9 cellular contexts compared by ENCODE assay signal in genomic region chr16:57476546-57477410, GRCh38. TPM values are rescaled to one million over a fixed set of nuclear protein-coding genes. Genes with fewer than 3 reads are reported as not detected.
DNase-seq lines count a peak whose midpoint lies in the region; ATAC-seq, FAIRE-seq and TF ChIP-seq lines count a peak whose summit lies in the region.
"Had no signal": no experiment of that assay in that cellular context is flagged by ENCODE, and none has a peak within 500 bp of the region (broad histone marks: within the 10 kb centered on the region; RNA-seq: fewer than 3 reads in every experiment).

No MANE protein-coding gene starts in this region.

- in situ Hi-C loops in GM12878 (cut with MboI), result no loop called here

- H3K9me3 Mint-ChIP-seq in CD4-positive, alpha-beta T cell, result no peaks in the 10 kb centered on the region
- H3K9me3 Mint-ChIP-seq: immature natural killer cell had no signal

- BruUV-seq in GM12878 (replicated peaks; lab: Mats Ljungman, UMichigan) (no TSS peak), PC-9 (replicated peaks; lab: Mats Ljungman, UMichigan) (no TSS peak)

- H3F3A ChIP-seq in neural cell (ENCODE audit: insufficient read depth, low read length, poor library complexity, severe bottlenecking) (no peaks in the 10 kb centered on the region), PC-9 (ENCODE audit: insufficient read depth, low read depth) (no peaks in the 10 kb centered on the region)

- H3K4me3 Mint-ChIP-seq in CD4-positive, alpha-beta T cell, result no peak overlapping the region

- H3K27me3 Mint-ChIP-seq in CD4-positive, alpha-beta T cell, result no peaks in the 10 kb centered on the region

- H3K9me3 ChIP-seq in CD4-positive, alpha-beta T cell (ENCODE audit: control insufficient read depth, low read length), result no peaks in the 10 kb centered on the region
- H3K9me3 ChIP-seq in GM12878 (replicated peaks; ENCODE audit: control insufficient read depth, insufficient read depth, low read length), result no peaks in the 10 kb centered on the region
- no peaks in the 10 kb centered on the region for H3K9me3 ChIP-seq in neural cell (ENCODE audit: low read length)
- no peaks in the 10 kb centered on the region for H3K9me3 ChIP-seq in PC-9 (ENCODE audit: insufficient read depth, low read depth)
- H3K9me3 ChIP-seq: mucosa of descending colon had no signal

- no peak for DNase-seq in CD4-positive, alpha-beta T cell
- DNase-seq in H7 (peak; percentile 74), GM12878 (ENCODE audit: low read depth, low spot score) (no peak), PC-9 (no peak)
- DNase-seq in stimulated activated CD4-positive, alpha-beta T cell treated with anti-CD3 and anti-CD28 coated beads, Interleukin-2, amount 100 ng/mL, for 24 hours, result no peak

- H2AFZ ChIP-seq in GM12878 (ENCODE audit: control insufficient read depth, low read depth, low read length), result no peak overlapping the region
- H2AFZ ChIP-seq in neural cell (ENCODE audit: low read depth, low read length), result no peak overlapping the region
- no peak overlapping the region for H2AFZ ChIP-seq in PC-9

- H3K36me3 ChIP-seq in H7 (replicated peaks; ENCODE audit: control insufficient read depth, insufficient read depth, low read length), result peaks cover 2% of the 10 kb centered on the region; the same call in 1 of the 2 replicates
- H3K36me3 ChIP-seq in GM12878 (ENCODE audit: control insufficient read depth in 2 of 2, insufficient read depth in 2 of 2, low read length in 1 of 2), result peaks cover 0 to 4% of the 10 kb centered on the region in 2 experiments; a peak in 1 of 4 replicates
- no peaks in the 10 kb centered on the region for H3K36me3 ChIP-seq in neural cell (ENCODE audit: insufficient read depth, low read length)
- 0 out of 2 replicates have a peak, but pooled peaks cover 4% of the 10 kb centered on the region for H3K36me3 ChIP-seq in PC-9 (ENCODE audit: low read depth)

- intact Hi-C loops in CD4-positive, alpha-beta T cell (cut with DNase I, micrococcal nuclease), result loop anchor here in 1 of 2 experiments (1.0 to 5.0 kb wide), 2 partner anchors 43 to 651 kb away; partner anchors contain the start of gene CFAP20
- intact Hi-C loops in GM12878 (cut with micrococcal nuclease; ENCODE audit: unreplicated experiment) (loop anchor here (1.0 kb wide), 1 partner anchor 43 kb away; no protein-coding TSS in a partner anchor), PC-9 (cut with micrococcal nuclease; ENCODE audit: unreplicated experiment) (no loop called here)

- H3K27me3 ChIP-seq in CD4-positive, alpha-beta T cell (ENCODE audit: control insufficient read depth, insufficient read depth, low read length), result no peaks in the 10 kb centered on the region
- H3K27me3 ChIP-seq in H7 (ENCODE audit: control insufficient read depth, insufficient read depth, low read length) (peaks cover 13% of the 10 kb centered on the region), GM12878 (replicated peaks in 1 of 2; ENCODE audit: control insufficient read depth in 2 of 2, insufficient read depth in 2 of 2, low read length in 1 of 2) (no peaks in the 10 kb centered on the region), neural cell (ENCODE audit: insufficient read depth, low read depth, low read length) (no peaks in the 10 kb centered on the region), PC-9 (ENCODE audit: insufficient read depth, low read depth) (no peaks in the 10 kb centered on the region)

- H4K20me1 ChIP-seq in GM12878 (ENCODE audit: control insufficient read depth, insufficient read depth), result no peaks in the 10 kb centered on the region
- peaks cover 4% of the 10 kb centered on the region for H4K20me1 ChIP-seq in neural cell (ENCODE audit: insufficient read depth)
- no peaks in the 10 kb centered on the region for H4K20me1 ChIP-seq in PC-9 (ENCODE audit: insufficient read depth)

- H3K79me2 ChIP-seq in GM12878 (ENCODE audit: control insufficient read depth, insufficient read depth, low read length) (no peaks in the 10 kb centered on the region), neural cell (replicated peaks; ENCODE audit: insufficient read depth, low read length) (peaks cover 41% of the 10 kb centered on the region), PC-9 (ENCODE audit: low read depth) (no peaks in the 10 kb centered on the region)

- POLR2A ChIA-PET in CD4-positive, alpha-beta T cell (lab: Charles Lee), result interaction anchor here (1.8 kb wide), 1 partner anchor 14 kb away, joined by 6 read pairs; the partner anchor contains the start of gene POLR2C
- POLR2A ChIA-PET in GM12878 (lab: Charles Lee), result interaction anchor here (0.6 kb wide), 1 partner anchor 227 kb away, joined by 3 read pairs; no protein-coding TSS in a partner anchor
- POLR2A ChIA-PET in PC-9 (lab: Charles Lee; ENCODE audit: unreplicated experiment), result no interaction called here

- no peak overlapping the region for H3K27ac ChIP-seq in CD4-positive, alpha-beta T cell (ENCODE audit: low read depth, low read length)
- H3K27ac ChIP-seq in GM12878 (ENCODE audit: control insufficient read depth, insufficient read depth), result no peak overlapping the region
- H3K27ac ChIP-seq in neural cell (ENCODE audit: low read length), result peak overlapping the region; percentile 49
- H3K27ac ChIP-seq in PC-9, result no peak overlapping the region

- H3K27ac Mint-ChIP-seq in CD4-positive, alpha-beta T cell, result peak overlapping the region; percentile 51
- H3K27ac Mint-ChIP-seq: immature natural killer cell had no signal

- TF ChIP-seq CTCF in CD4-positive, alpha-beta T cell (IDR thresholded peaks at IDR 0.05), result no peak
- TF ChIP-seq CTCF in GM12878 (IDR thresholded peaks at IDR 0.05 in 2 of 3, conservative IDR thresholded peaks at IDR 0.05 in 1 of 3; ENCODE audit: control insufficient read depth in 2 of 3, extremely low read depth in 1 of 3, insufficient read depth in 1 of 3, low read depth in 3 of 3, low read length in 3 of 3) (no peak), neural cell (IDR thresholded peaks at IDR 0.05; ENCODE audit: poor library complexity, severe bottlenecking) (no peak), PC-9 (conservative IDR thresholded peaks at IDR 0.05) (no peak)

- H3K4me1 ChIP-seq in GM12878 (ENCODE audit: control insufficient read depth, insufficient read depth, low read length) (peaks cover 16% of the 10 kb centered on the region), PC-9 (replicated peaks; ENCODE audit: insufficient read depth) (no peaks in the 10 kb centered on the region)

- no peak for ATAC-seq in CD4-positive, alpha-beta T cell (ENCODE audit: poor library complexity)
- ATAC-seq in GM12878 (peak; percentile 15), GM21528 (IDR thresholded peaks at IDR 0.05; ENCODE audit: low FRiP score, unreplicated experiment) (no peak)
- ATAC-seq: mucosa of descending colon had no signal

- no peak for TF ChIP-seq EP300 in GM12878 (IDR thresholded peaks at IDR 0.05; ENCODE audit: borderline replicate concordance in 1 of 2, control insufficient read depth in 1 of 2, low read depth in 2 of 2, low read length in 2 of 2)
- TF ChIP-seq EP300 in neural cell (conservative IDR thresholded peaks at IDR 0.05; ENCODE audit: poor library complexity, severe bottlenecking), result no peak

- H3K4me3 ChIP-seq in H7 (ENCODE audit: insufficient read depth, low read depth, low read length) (no peak overlapping the region), GM12878 (no peak overlapping the region), neural cell (ENCODE audit: low read length) (peak overlapping the region; percentile 89), PC-9 (no peak overlapping the region)
- H3K4me3 ChIP-seq: mucosa of descending colon had no signal

- H3K4me1 Mint-ChIP-seq in CD4-positive, alpha-beta T cell (ENCODE audit: low read depth), result peaks cover 11% of the 10 kb centered on the region

- no peak for FAIRE-seq in GM12878 (lab: Jason Lieb, UNC)

- H3K4me2 ChIP-seq in GM12878 (ENCODE audit: control insufficient read depth, insufficient read depth), result peak overlapping the region; percentile 40; the same call in 1 of the 2 replicates
- H3K4me2 ChIP-seq in neural cell (ENCODE audit: low read length), result peak overlapping the region; percentile 80
- H3K4me2 ChIP-seq in PC-9, result no peak overlapping the region

- RAD21 ChIA-PET in GM12878 (lab: Charles Lee; ENCODE audit: unreplicated experiment), result interaction anchor here (0.7 to 1.1 kb wide), 2 partner anchors 43 to 54 kb away, joined by 3 read pairs; no protein-coding TSS in a partner anchor

- H3K9ac ChIP-seq in GM12878 (ENCODE audit: control insufficient read depth, insufficient read depth, low read length) (no peak overlapping the region), neural cell (ENCODE audit: low read length) (peak overlapping the region; percentile 81)

- 57% methylated on average over 6 of the region's 6 CpGs for WGBS in GM12878 (ENCODE audit: insufficient coverage, insufficient replicate concordance, low lambda C conversion rate, missing lambda C conversion rate)

- H3K36me3 Mint-ChIP-seq in CD4-positive, alpha-beta T cell (ENCODE audit: low read depth), result peaks cover 13% of the 10 kb centered on the region

- no peaks in the 10 kb centered on the region for H3K9me2 ChIP-seq in neural cell (ENCODE audit: insufficient read depth, low read length)
- H3K9me2 ChIP-seq in PC-9 (ENCODE audit: insufficient read depth), result no peaks in the 10 kb centered on the region

- TF ChIP-seq RAD21 in GM12878 (IDR thresholded peaks at IDR 0.05; ENCODE audit: insufficient read depth, low read depth, low read length) (no peak), neural cell (conservative IDR thresholded peaks at IDR 0.05) (no peak)

- no peak for TF ChIP-seq POLR2A in GM12878 (IDR thresholded peaks at IDR 0.05; ENCODE audit: low read depth, low read length)

- SMC1A ChIA-PET in GM12878 (lab: Charles Lee; ENCODE audit: uncharacterized antibody, unreplicated experiment), result interaction anchor here (0.9 to 1.7 kb wide), 2 partner anchors 11 to 24 kb away, joined by 3 to 11 read pairs; partner anchors contain the start of gene DOK4

- CTCF ChIA-PET in CD4-positive, alpha-beta T cell (lab: Charles Lee), result interaction anchor here (2.3 kb wide), 1 partner anchor 43 kb away, joined by 9 read pairs; no protein-coding TSS in a partner anchor
- CTCF ChIA-PET in GM12878 (lab: Yijun Ruan, JAX), result interaction anchor here (1.1 to 3.3 kb wide), 6 partner anchors 10 to 46 kb away, joined by 3 to 20 read pairs (median 6); partner anchors contain the start of gene POLR2C
- CTCF ChIA-PET in PC-9 (lab: Charles Lee), result no interaction called here

RNA-seq across cellular contexts. Expression of gene DOK4, which starts 9.5 kb away (rescaled TPM):
- total RNA-seq in CD4-positive, alpha-beta T cell, result 1 to 10 TPM; 2.4 to 2.9 TPM
- total RNA-seq in H7 (2014; rRNA removed; shearing (Covaris generic)), result 15.3 and 15.7 TPM in 2 replicates
- 3.1 and 6.2 TPM in 2 replicates for total RNA-seq in GM12878 (2013; cell fraction: nucleolus; rRNA removed)
- 2.1 and 2.2 TPM in 2 replicates for total RNA-seq in GM12878 (2014; rRNA removed)
- 1.1 and 1.2 TPM in 2 replicates for total RNA-seq in GM12878 (2014; rRNA removed; fragmentation: Illumina TruSeq; extraction: Trizol)
- 2.9 and 3.0 TPM in 2 replicates for total RNA-seq in GM12878 (2021)
- 2.1 TPM for polyA plus RNA-seq in GM12878 (2011; ENCODE audit: low read depth)
- polyA plus RNA-seq in GM12878 (2011; rRNA removed), result 4.1 and 7.0 TPM in 2 replicates
- polyA plus RNA-seq in GM12878 (2011; cell fraction: cytosol; rRNA removed), result 9.7 and 11.2 TPM in 2 replicates
- polyA plus RNA-seq in GM12878 (2011; cell fraction: nucleus; rRNA removed), result 18.4 and 23.2 TPM in 2 replicates
- 3.5 and 3.6 TPM in 2 replicates for polyA plus RNA-seq in GM12878 (2012)
- 0.60 and 1.6 TPM in 2 replicates for polyA plus RNA-seq in GM12878 (2014; fragmentation: Illumina TruSeq; extraction: Trizol)
- under 1 TPM in 1 of 2 experiments, not detected in 1; 0.20 TPM for polyA plus RNA-seq in GM12878 (2014; fragmentation: Nextera tagmentation; extraction: Ambion mirVana)
- polyA plus RNA-seq in GM12878 (2014; rRNA removed), result 2.4 and 2.9 TPM in 2 replicates
- polyA plus RNA-seq in GM12878 (2016; fragmentation: Nextera tagmentation; extraction: Ambion mirVana), result 1 to 10 TPM; 3.4 to 3.6 TPM
- 2.9 and 5.9 TPM in 2 replicates for polyA minus RNA-seq in GM12878 (2011; rRNA and poly(A)+ RNA removed)
- polyA minus RNA-seq in GM12878 (2011; cell fraction: cytosol; rRNA and poly(A)+ RNA removed), result 1.7 and 2.5 TPM in 2 replicates
- 2.7 and 3.3 TPM in 2 replicates for polyA minus RNA-seq in GM12878 (2011; cell fraction: nucleus; rRNA and poly(A)+ RNA removed)
- 214 and 250 TPM in 2 replicates for polyA plus RNA-seq in neural cell
- polyA minus RNA-seq in neural cell, result 101 and 102 TPM in 2 replicates
- total RNA-seq in PC-9 (2021), result 27.4 and 38.7 TPM in 2 replicates

RNA-seq across cellular contexts. Expression of gene POLR2C, which starts 14.3 kb away (rescaled TPM):
- 100 to 1,000 TPM; 124 to 125 TPM for total RNA-seq in CD4-positive, alpha-beta T cell
- 178 and 189 TPM in 2 replicates for total RNA-seq in H7 (2014; rRNA removed; shearing (Covaris generic))
- total RNA-seq in GM12878 (2013; cell fraction: nucleolus; rRNA removed), result 42.8 and 61.6 TPM in 2 replicates
- 78.7 and 88.8 TPM in 2 replicates for total RNA-seq in GM12878 (2014; rRNA removed)
- 44.1 and 45.0 TPM in 2 replicates for total RNA-seq in GM12878 (2014; rRNA removed; fragmentation: Illumina TruSeq; extraction: Trizol)
- 45.0 and 46.5 TPM in 2 replicates for total RNA-seq in GM12878 (2021)
- polyA plus RNA-seq in GM12878 (2011; ENCODE audit: low read depth), result 34.8 TPM
- polyA plus RNA-seq in GM12878 (2011; rRNA removed), result 60.6 and 93.0 TPM in 2 replicates
- 102 and 130 TPM in 2 replicates for polyA plus RNA-seq in GM12878 (2011; cell fraction: cytosol; rRNA removed)
- polyA plus RNA-seq in GM12878 (2011; cell fraction: nucleus; rRNA removed), result 110 and 118 TPM in 2 replicates
- polyA plus RNA-seq in GM12878 (2012), result 46.6 and 54.1 TPM in 2 replicates
- 52.2 and 59.5 TPM in 2 replicates for polyA plus RNA-seq in GM12878 (2014; fragmentation: Illumina TruSeq; extraction: Trizol)
- polyA plus RNA-seq in GM12878 (2014; fragmentation: Nextera tagmentation; extraction: Ambion mirVana), result 10 to 100 TPM; 26.9 to 40.2 TPM
- 70.0 and 77.6 TPM in 2 replicates for polyA plus RNA-seq in GM12878 (2014; rRNA removed)
- 10 to 100 TPM; 56.6 to 59.0 TPM for polyA plus RNA-seq in GM12878 (2016; fragmentation: Nextera tagmentation; extraction: Ambion mirVana)
- 104 and 124 TPM in 2 replicates for polyA minus RNA-seq in GM12878 (2011; rRNA and poly(A)+ RNA removed)
- 28.5 and 32.4 TPM in 2 replicates for polyA minus RNA-seq in GM12878 (2011; cell fraction: cytosol; rRNA and poly(A)+ RNA removed)
- polyA minus RNA-seq in GM12878 (2011; cell fraction: nucleus; rRNA and poly(A)+ RNA removed), result 46.9 and 65.8 TPM in 2 replicates
- 109 and 132 TPM in 2 replicates for polyA plus RNA-seq in neural cell
- polyA minus RNA-seq in neural cell, result 64.0 and 65.8 TPM in 2 replicates
- 47.3 and 47.8 TPM in 2 replicates for total RNA-seq in PC-9 (2021)

RNA-seq across cellular contexts. Expression of gene COQ9, which starts 29.5 kb away (rescaled TPM):
- total RNA-seq in CD4-positive, alpha-beta T cell, result 1 to 10 TPM; 7.0 to 7.6 TPM
- total RNA-seq in H7 (2014; rRNA removed; shearing (Covaris generic)), result 43.3 and 59.6 TPM in 2 replicates
- total RNA-seq in GM12878 (2013; cell fraction: nucleolus; rRNA removed), result 53.1 and 55.9 TPM in 2 replicates
- total RNA-seq in GM12878 (2014; rRNA removed), result 50.3 and 51.3 TPM in 2 replicates
- 40.1 and 43.0 TPM in 2 replicates for total RNA-seq in GM12878 (2014; rRNA removed; fragmentation: Illumina TruSeq; extraction: Trizol)
- total RNA-seq in GM12878 (2021), result 35.2 and 42.7 TPM in 2 replicates
- polyA plus RNA-seq in GM12878 (2011; ENCODE audit: low read depth), result 26.5 TPM
- 52.6 and 64.7 TPM in 2 replicates for polyA plus RNA-seq in GM12878 (2011; rRNA removed)
- polyA plus RNA-seq in GM12878 (2011; cell fraction: cytosol; rRNA removed), result 71.8 TPM in 2 replicates
- polyA plus RNA-seq in GM12878 (2011; cell fraction: nucleus; rRNA removed), result 86.9 and 120 TPM in 2 replicates
- polyA plus RNA-seq in GM12878 (2012), result 26.2 and 31.8 TPM in 2 replicates
- 55.9 and 56.5 TPM in 2 replicates for polyA plus RNA-seq in GM12878 (2014; fragmentation: Illumina TruSeq; extraction: Trizol)
- polyA plus RNA-seq in GM12878 (2014; fragmentation: Nextera tagmentation; extraction: Ambion mirVana), result 10 to 100 TPM; 24.1 to 32.7 TPM
- 48.9 and 57.9 TPM in 2 replicates for polyA plus RNA-seq in GM12878 (2014; rRNA removed)
- polyA plus RNA-seq in GM12878 (2016; fragmentation: Nextera tagmentation; extraction: Ambion mirVana), result 10 to 100 TPM; 69.7 to 79.7 TPM
- 48.5 and 55.0 TPM in 2 replicates for polyA minus RNA-seq in GM12878 (2011; rRNA and poly(A)+ RNA removed)
- polyA minus RNA-seq in GM12878 (2011; cell fraction: cytosol; rRNA and poly(A)+ RNA removed), result 14.0 and 23.3 TPM in 2 replicates
- polyA minus RNA-seq in GM12878 (2011; cell fraction: nucleus; rRNA and poly(A)+ RNA removed), result 22.1 and 29.3 TPM in 2 replicates
- polyA plus RNA-seq in neural cell, result 78.7 and 95.0 TPM in 2 replicates
- polyA minus RNA-seq in neural cell, result 40.5 and 47.7 TPM in 2 replicates
- total RNA-seq in PC-9 (2021), result 53.5 and 58.3 TPM in 2 replicates

RNA-seq across cellular contexts. Expression of gene CIAPIN1, which starts 29.6 kb away (rescaled TPM):
- total RNA-seq in CD4-positive, alpha-beta T cell, result 10 to 100 TPM; 27.8 to 28.0 TPM
- 114 and 134 TPM in 2 replicates for total RNA-seq in H7 (2014; rRNA removed; shearing (Covaris generic))
- 39.4 and 45.1 TPM in 2 replicates for total RNA-seq in GM12878 (2013; cell fraction: nucleolus; rRNA removed)
- total RNA-seq in GM12878 (2014; rRNA removed) (54.3 and 55.0 TPM in 2 replicates), GM12878 (2014; rRNA removed; fragmentation: Illumina TruSeq; extraction: Trizol) (43.0 and 46.2 TPM in 2 replicates), GM12878 (2021) (51.4 and 53.3 TPM in 2 replicates), PC-9 (2021) (51.4 and 56.4 TPM in 2 replicates)
- 24.8 TPM for polyA plus RNA-seq in GM12878 (2011; ENCODE audit: low read depth)
- polyA plus RNA-seq in GM12878 (2011; rRNA removed) (42.0 and 50.0 TPM in 2 replicates), GM12878 (2014; fragmentation: Illumina TruSeq; extraction: Trizol) (53.6 and 59.0 TPM in 2 replicates), GM12878 (2014; fragmentation: Nextera tagmentation; extraction: Ambion mirVana) (100 to 1,000 TPM; 118 to 150 TPM), GM12878 (2014; rRNA removed) (44.8 and 52.7 TPM in 2 replicates), GM12878 (2016; fragmentation: Nextera tagmentation; extraction: Ambion mirVana) (10 to 100 TPM; 90.9 to 92.2 TPM), neural cell (117 and 131 TPM in 2 replicates)
- 50.9 and 54.3 TPM in 2 replicates for polyA plus RNA-seq in GM12878 (2011; cell fraction: cytosol; rRNA removed)
- 33.6 and 36.6 TPM in 2 replicates for polyA plus RNA-seq in GM12878 (2011; cell fraction: nucleus; rRNA removed)
- 23.6 and 29.3 TPM in 2 replicates for polyA plus RNA-seq in GM12878 (2012)
- 34.0 and 37.7 TPM in 2 replicates for polyA minus RNA-seq in GM12878 (2011; rRNA and poly(A)+ RNA removed)
- 8.7 and 12.7 TPM in 2 replicates for polyA minus RNA-seq in GM12878 (2011; cell fraction: cytosol; rRNA and poly(A)+ RNA removed)
- 12.8 and 15.7 TPM in 2 replicates for polyA minus RNA-seq in GM12878 (2011; cell fraction: nucleus; rRNA and poly(A)+ RNA removed)
- polyA minus RNA-seq in neural cell, result 74.2 and 82.3 TPM in 2 replicates

RNA-seq across cellular contexts. Expression of gene CCDC102A, which starts 59.6 kb away (rescaled TPM):
- total RNA-seq in CD4-positive, alpha-beta T cell, result 1 to 10 TPM; 2.0 TPM
- 9.3 and 10.4 TPM in 2 replicates for total RNA-seq in H7 (2014; rRNA removed; shearing (Covaris generic))
- 3.6 and 3.7 TPM in 2 replicates for total RNA-seq in GM12878 (2013; cell fraction: nucleolus; rRNA removed)
- total RNA-seq in GM12878 (2014; rRNA removed) (3.5 and 5.9 TPM in 2 replicates), GM12878 (2014; rRNA removed; fragmentation: Illumina TruSeq; extraction: Trizol) (1.2 and 1.6 TPM in 2 replicates), GM12878 (2021) (5.1 and 5.6 TPM in 2 replicates), PC-9 (2021) (8.1 and 11.8 TPM in 2 replicates)
- polyA plus RNA-seq in GM12878 (2011; ENCODE audit: low read depth), result 2.3 TPM
- polyA plus RNA-seq in GM12878 (2011; rRNA removed) (2.2 and 5.1 TPM in 2 replicates), GM12878 (2014; fragmentation: Illumina TruSeq; extraction: Trizol) (0.59 and 0.76 TPM in 2 replicates), GM12878 (2014; fragmentation: Nextera tagmentation; extraction: Ambion mirVana) (under 1 TPM; 0.03 to 0.53 TPM), GM12878 (2014; rRNA removed) (3.3 and 4.1 TPM in 2 replicates), GM12878 (2016; fragmentation: Nextera tagmentation; extraction: Ambion mirVana) (1 to 10 TPM in 1 of 2 experiments, under 1 TPM in 1; 0.63 to 3.3 TPM), neural cell (0.20 TPM in 1 of 2 replicates, not detected in the other)
- 8.5 and 10.0 TPM in 2 replicates for polyA plus RNA-seq in GM12878 (2011; cell fraction: cytosol; rRNA removed)
- polyA plus RNA-seq in GM12878 (2011; cell fraction: nucleus; rRNA removed), result 7.4 and 10.5 TPM in 2 replicates
- 4.2 and 5.2 TPM in 2 replicates for polyA plus RNA-seq in GM12878 (2012)
- polyA minus RNA-seq in GM12878 (2011; rRNA and poly(A)+ RNA removed), result 1.6 and 4.7 TPM in 2 replicates
- 2.1 TPM in 2 replicates for polyA minus RNA-seq in GM12878 (2011; cell fraction: cytosol; rRNA and poly(A)+ RNA removed)
- 0.60 and 1.8 TPM in 2 replicates for polyA minus RNA-seq in GM12878 (2011; cell fraction: nucleus; rRNA and poly(A)+ RNA removed)
- polyA minus RNA-seq in neural cell, result 0.35 TPM in 1 of 2 replicates, not detected in the other
